Comparison of ENCODE assay signal across 8 cellular contexts in genomic region chr6:3159805-3160781, GRCh38. TPM values are rescaled to one million over a fixed set of nuclear protein-coding genes. Genes with fewer than 3 reads are reported as not detected.
DNase-seq lines count a peak whose midpoint lies in the region; ATAC-seq, FAIRE-seq and TF ChIP-seq lines count a peak whose summit lies in the region.

No MANE protein-coding gene starts in this region.

- ATAC-seq in PC-3, result no peak
- ATAC-seq in HepG2, result no peak; the same call in 2 of the 3 replicates
- ATAC-seq in sciatic nerve, result no peak

- H3K36me3 ChIP-seq in ES-I3 (ENCODE audit: insufficient read depth, low read length), result peaks cover 7% of the 10 kb centered on the region; the same call in 1 of the 2 replicates
- peaks cover 3% of the 10 kb centered on the region; the same call in 1 of the 2 replicates for H3K36me3 ChIP-seq in PC-3 (ENCODE audit: low read depth, low read length)
- H3K36me3 ChIP-seq in HepG2 (replicated peaks in 1 of 2; ENCODE audit: control insufficient read depth in 1 of 2, insufficient read depth in 2 of 2, low read length in 2 of 2), result peaks cover 3 to 7% of the 10 kb centered on the region in 2 experiments; a peak in 4 of 5 replicates

- TF ChIP-seq RAD21 in HepG2 (CRISPR knock-in tag; IDR thresholded peaks at IDR 0.05), result no peak

- CTCF ChIA-PET in PC-3 (lab: Charles Lee), result interaction anchor here (0.6 kb wide), 1 partner anchor 18 kb away, joined by 3 read pairs; no protein-coding TSS in a partner anchor
- CTCF ChIA-PET in HepG2 (lab: Yijun Ruan, JAX; ENCODE audit: low intra/inter-chr PET ratio, low total read pairs), result no interaction called here

- H3F3A ChIP-seq in PC-3 (ENCODE audit: low read length, unreplicated experiment), result no peaks in the 10 kb centered on the region

- H2AFZ ChIP-seq in PC-3 (ENCODE audit: low read length), result no peak overlapping the region
- no peak overlapping the region for H2AFZ ChIP-seq in HepG2 (ENCODE audit: low read length)

- H3K4me1 ChIP-seq in ES-I3 (ENCODE audit: insufficient read depth, low read length), result peaks cover 25% of the 10 kb centered on the region
- peaks cover 18% of the 10 kb centered on the region for H3K4me1 ChIP-seq in PC-3 (ENCODE audit: insufficient read depth, low read length)
- peaks cover 60% of the 10 kb centered on the region for H3K4me1 ChIP-seq in HepG2 (ENCODE audit: insufficient read depth, low read length)

- no peak for TF ChIP-seq EP300 in HepG2 (IDR thresholded peaks at IDR 0.05; ENCODE audit: low read depth in 2 of 2, low read length in 2 of 2)
- no peak for TF ChIP-seq EP300 in HepG2 (CRISPR knock-in tag; IDR thresholded peaks at IDR 0.05; ENCODE audit: borderline replicate concordance)

- TF ChIP-seq CTCF in PC-3 (conservative IDR thresholded peaks at IDR 0.05; ENCODE audit: low read depth, low read length) (no peak), HepG2 (CRISPR knock-in tag; IDR thresholded peaks at IDR 0.05) (no peak)

- intact Hi-C loops in PC-3 (cut with micrococcal nuclease), result no loop called here
- intact Hi-C loops in HepG2 (cut with micrococcal nuclease; ENCODE audit: unreplicated experiment), result no loop called here
- intact Hi-C loops in sciatic nerve (cut with DNase I), result loop anchor here (10.0 kb wide), 1 partner anchor 95 kb away; the partner anchor contains the start of gene PSMG4

- no peak overlapping the region for H3K4me3 ChIP-seq in PC-3 (ENCODE audit: low read length)
- no peak overlapping the region; a peak in 1 of 6 replicates for H3K4me3 ChIP-seq in HepG2 (replicated peaks in 1 of 3; ENCODE audit: insufficient read depth in 1 of 3, low read depth in 2 of 3, low read length in 3 of 3)

- H4K20me1 ChIP-seq in PC-3 (ENCODE audit: low read length) (no peaks in the 10 kb centered on the region), HepG2 (ENCODE audit: insufficient read depth, low read length) (no peaks in the 10 kb centered on the region)

- H3K9ac ChIP-seq in ES-I3 (ENCODE audit: low read depth, low read length), result peak overlapping the region; percentile 43
- H3K9ac ChIP-seq in PC-3 (ENCODE audit: low read length), result no peak overlapping the region
- 0 out of 2 replicates have a peak overlapping the region, but pooled peaks have one; percentile 4 for H3K9ac ChIP-seq in HepG2 (ENCODE audit: insufficient read depth, low read depth, low read length)

- H3K79me2 ChIP-seq in PC-3 (ENCODE audit: low read length), result peaks cover 4% of the 10 kb centered on the region; the same call in 1 of the 2 replicates
- H3K79me2 ChIP-seq in HepG2 (ENCODE audit: insufficient read depth, low read length), result peaks cover 5% of the 10 kb centered on the region

- BruUV-seq in PC-3 (replicated peaks; lab: Mats Ljungman, UMichigan) (no TSS peak), HepG2 (replicated peaks; lab: Mats Ljungman, UMichigan) (no TSS peak)

- H3K9me2 ChIP-seq in PC-3 (replicated peaks; ENCODE audit: low read length), result no peaks in the 10 kb centered on the region

- peak overlapping the region; percentile 61 for H3K4me2 ChIP-seq in PC-3 (ENCODE audit: low read length)
- H3K4me2 ChIP-seq in HepG2 (ENCODE audit: low read depth, low read length), result peak overlapping the region; percentile 28; the same call in 1 of the 2 replicates

- in situ Hi-C loops in HepG2 (cut with HindIII; ENCODE audit: extremely low pct_ligation_motif_present, low pct_unique_long_range_greater_than_20kb), result no loop called here
- in situ Hi-C loops in G401 (cut with HindIII; ENCODE audit: low sequenced_read_pairs), result no loop called here

- H3K27me3 ChIP-seq in PC-3 (ENCODE audit: low read length) (no peaks in the 10 kb centered on the region), HepG2 (ENCODE audit: control insufficient read depth in 1 of 2, insufficient read depth in 2 of 2, low read length in 2 of 2) (no peaks in the 10 kb centered on the region)

- H3K27ac ChIP-seq in PC-3 (ENCODE audit: low read length), result no peak overlapping the region
- no peak overlapping the region for H3K27ac ChIP-seq in HepG2 (ENCODE audit: extremely low read length, insufficient read depth, low read length)

- no peak for FAIRE-seq in HepG2 (lab: Jason Lieb, UNC)

- WGBS in HepG2 (ENCODE audit: low lambda C conversion rate), result 61% methylated on average over 31 of the region's 31 CpGs

- H3K9me3 ChIP-seq in ES-I3 (ENCODE audit: control insufficient read depth, insufficient read depth, low read length), result no peaks in the 10 kb centered on the region
- no peaks in the 10 kb centered on the region for H3K9me3 ChIP-seq in PC-3 (ENCODE audit: low read length)
- no peaks in the 10 kb centered on the region for H3K9me3 ChIP-seq in HepG2 (ENCODE audit: low read length)

- DNase-seq in PC-3 (peak; percentile 49), HepG2 (ENCODE audit: low spot score) (peak; percentile 41), NCI-H187 (lab: John Stamatoyannopoulos, UW) (no peak), sciatic nerve (ENCODE audit: low spot score) (no peak), G401 (ENCODE audit: low spot score) (no peak)
- peak in 3 of 4 experiments; percentile 6 to 53 (median 28) for DNase-seq in activated naive CD4-positive, alpha-beta T cell (lab: John Stamatoyannopoulos, UW)
- peak; percentile 60 for DNase-seq in stimulated activated naive CD4-positive, alpha-beta T cell treated with Interleukin-2 at 50 U/mL for 16 hours (lab: John Stamatoyannopoulos, UW)

- POLR2A ChIA-PET in PC-3 (lab: Charles Lee; ENCODE audit: unreplicated experiment) (no interaction called here), HepG2 (lab: Yijun Ruan, JAX) (interaction anchor here (1.8 to 3.6 kb wide), 2 partner anchors 20 to 42 kb away, joined by 4 to 23 read pairs; partner anchors contain the start of gene BPHL)

- no peak for TF ChIP-seq POLR2A in HepG2 (IDR thresholded peaks at IDR 0.05; ENCODE audit: insufficient read depth in 1 of 2, low read depth in 2 of 2, low read length in 2 of 2)

TF ChIP-seq in HepG2, 621 proteins besides CTCF, POLR2A, EP300 and RAD21 (continues in another document):
- no peak for TF ChIP-seq ZNF550 (CRISPR knock-in tag; IDR thresholded peaks at IDR 0.05; ENCODE audit: borderline replicate concordance)
- TF ChIP-seq SRY (CRISPR knock-in tag; IDR thresholded peaks at IDR 0.05), result 0 out of 2 replicates have a peak, but pooled peaks have one; percentile 18
- TF ChIP-seq MAZ (IDR thresholded peaks at IDR 0.05; ENCODE audit: borderline replicate concordance, low read depth, low read length), result peak; percentile 42; the same call in 1 of the 2 replicates
- TF ChIP-seq MAZ (CRISPR knock-in tag; IDR thresholded peaks at IDR 0.05; ENCODE audit: low read depth), result no peak
- TF ChIP-seq FOSL2 (CRISPR knock-in tag; IDR thresholded peaks at IDR 0.05), result peak; percentile 90

RNA-seq across cellular contexts. Expression of gene TUBB2A, which starts 2.7 kb away (rescaled TPM):
- 66.8 and 70.2 TPM in 2 replicates for total RNA-seq in PC-3 (2014; rRNA removed)
- 35.3 and 38.1 TPM in 2 replicates for total RNA-seq in HepG2 (2016; rRNA removed; fragmentation: Illumina TruSeq; extraction: Trizol)
- 10.1 and 10.3 TPM in 2 replicates for total RNA-seq in HepG2 (2016; cell fraction: cytosol; rRNA removed; fragmentation: Illumina TruSeq; extraction: Trizol; ENCODE audit: low read depth)
- total RNA-seq in HepG2 (2016; cell fraction: insoluble cytoplasmic fraction; rRNA removed; fragmentation: Illumina TruSeq; extraction: Trizol), result 32.8 and 36.3 TPM in 2 replicates
- total RNA-seq in HepG2 (2016; cell fraction: membrane; rRNA removed; fragmentation: Illumina TruSeq; extraction: Trizol), result 12.7 and 14.0 TPM in 2 replicates
- 13.9 and 14.1 TPM in 2 replicates for total RNA-seq in HepG2 (2016; cell fraction: nucleus; rRNA removed; fragmentation: Illumina TruSeq; extraction: Trizol)
- 106 and 178 TPM in 2 replicates for polyA plus RNA-seq in HepG2 (2011; rRNA removed)
- polyA plus RNA-seq in HepG2 (2011; cell fraction: cytosol; rRNA removed), result 118 and 142 TPM in 2 replicates
- polyA plus RNA-seq in HepG2 (2011; cell fraction: nucleus; rRNA removed), result 111 and 136 TPM in 2 replicates
- polyA plus RNA-seq in HepG2 (2012), result 89.5 and 170 TPM in 2 replicates
- 7.8 and 9.2 TPM in 2 replicates for polyA plus RNA-seq in HepG2 (2016; cell fraction: cytosol; fragmentation: Illumina TruSeq; extraction: Trizol; ENCODE audit: low read depth)
- polyA plus RNA-seq in HepG2 (2016; cell fraction: insoluble cytoplasmic fraction; fragmentation: Illumina TruSeq; extraction: Trizol; ENCODE audit: low read depth), result 37.3 and 40.4 TPM in 2 replicates
- 8.6 and 9.4 TPM in 2 replicates for polyA plus RNA-seq in HepG2 (2016; cell fraction: membrane; fragmentation: Illumina TruSeq; extraction: Trizol; ENCODE audit: low read depth)
- 25.9 and 28.8 TPM in 2 replicates for polyA plus RNA-seq in HepG2 (2016; cell fraction: nucleus; fragmentation: Illumina TruSeq; extraction: Trizol; ENCODE audit: insufficient read depth, low read depth)
- 14.5 and 150 TPM in 2 replicates for polyA minus RNA-seq in HepG2 (2011; rRNA and poly(A)+ RNA removed; ENCODE audit: low replicate concordance)
- 76.6 and 136 TPM in 2 replicates for polyA minus RNA-seq in HepG2 (2011; cell fraction: cytosol; rRNA and poly(A)+ RNA removed)
- 30.0 and 49.6 TPM in 2 replicates for polyA minus RNA-seq in HepG2 (2011; cell fraction: nucleus; rRNA and poly(A)+ RNA removed)
- total RNA-seq in sciatic nerve, result 53.1 TPM
- total RNA-seq in G401 (2014; rRNA removed; shearing (Covaris generic)), result 169 and 184 TPM in 2 replicates

RNA-seq across cellular contexts. Expression of gene BPHL, which starts 41.6 kb away (rescaled TPM):
- total RNA-seq in PC-3 (2014; rRNA removed) (15.7 and 15.8 TPM in 2 replicates), HepG2 (2016; rRNA removed; fragmentation: Illumina TruSeq; extraction: Trizol) (39.5 and 48.6 TPM in 2 replicates), sciatic nerve (15.7 TPM)
- 13.0 and 14.5 TPM in 2 replicates for total RNA-seq in HepG2 (2016; cell fraction: cytosol; rRNA removed; fragmentation: Illumina TruSeq; extraction: Trizol; ENCODE audit: low read depth)
- 42.3 and 49.9 TPM in 2 replicates for total RNA-seq in HepG2 (2016; cell fraction: insoluble cytoplasmic fraction; rRNA removed; fragmentation: Illumina TruSeq; extraction: Trizol)
- 29.2 and 32.0 TPM in 2 replicates for total RNA-seq in HepG2 (2016; cell fraction: membrane; rRNA removed; fragmentation: Illumina TruSeq; extraction: Trizol)
- 25.4 and 25.5 TPM in 2 replicates for total RNA-seq in HepG2 (2016; cell fraction: nucleus; rRNA removed; fragmentation: Illumina TruSeq; extraction: Trizol)
- 35.6 and 37.8 TPM in 2 replicates for polyA plus RNA-seq in HepG2 (2011; rRNA removed)
- 25.0 and 32.1 TPM in 2 replicates for polyA plus RNA-seq in HepG2 (2011; cell fraction: cytosol; rRNA removed)
- 31.4 and 44.9 TPM in 2 replicates for polyA plus RNA-seq in HepG2 (2011; cell fraction: nucleus; rRNA removed)
- polyA plus RNA-seq in HepG2 (2012), result 33.2 and 56.4 TPM in 2 replicates
- 12.2 and 18.6 TPM in 2 replicates for polyA plus RNA-seq in HepG2 (2016; cell fraction: cytosol; fragmentation: Illumina TruSeq; extraction: Trizol; ENCODE audit: low read depth)
- polyA plus RNA-seq in HepG2 (2016; cell fraction: insoluble cytoplasmic fraction; fragmentation: Illumina TruSeq; extraction: Trizol; ENCODE audit: low read depth), result 57.7 and 60.4 TPM in 2 replicates
- 24.1 and 29.1 TPM in 2 replicates for polyA plus RNA-seq in HepG2 (2016; cell fraction: membrane; fragmentation: Illumina TruSeq; extraction: Trizol; ENCODE audit: low read depth)
- polyA plus RNA-seq in HepG2 (2016; cell fraction: nucleus; fragmentation: Illumina TruSeq; extraction: Trizol; ENCODE audit: insufficient read depth, low read depth), result 40.4 and 41.8 TPM in 2 replicates
- polyA minus RNA-seq in HepG2 (2011; rRNA and poly(A)+ RNA removed; ENCODE audit: low replicate concordance), result 7.2 and 21.2 TPM in 2 replicates
- polyA minus RNA-seq in HepG2 (2011; cell fraction: cytosol; rRNA and poly(A)+ RNA removed), result 12.7 and 16.3 TPM in 2 replicates
- 34.6 and 42.1 TPM in 2 replicates for polyA minus RNA-seq in HepG2 (2011; cell fraction: nucleus; rRNA and poly(A)+ RNA removed)
- total RNA-seq in G401 (2014; rRNA removed; shearing (Covaris generic)), result 47.0 and 56.9 TPM in 2 replicates

Comparison
In these comparisons a context has a peak if more than half of its experiments do, and no peak if none do; other contexts are left out.
1. DNase-seq: peak in PC-3 (single experiment), activated naive CD4-positive, alpha-beta T cell (3 of 4), HepG2 (single experiment) and stimulated activated naive CD4-positive, alpha-beta T cell treated with Interleukin-2 at 50 U/mL for 16 hours (single experiment); none in NCI-H187 (0 of 2), sciatic nerve (single experiment) and G401 (single experiment).